Comparison of ENCODE assay signal across 23 cellular contexts in genomic region chr13:83895994-83896580, GRCh38. TPM values are rescaled to one million over a fixed set of nuclear protein-coding genes. Genes with fewer than 3 reads are reported as not detected.
A peak's percentile ranks its signal among the peaks of the same experiment; 100 is the strongest.
DNase-seq lines count a peak whose midpoint lies in the region; ATAC-seq, FAIRE-seq and TF ChIP-seq lines count a peak whose summit lies in the region.
"Had no signal": no experiment of that assay in that cellular context is flagged by ENCODE, and none has a peak within 500 bp of the region (broad histone marks: within the 10 kb centered on the region; RNA-seq: fewer than 3 reads in every experiment).

No MANE protein-coding gene starts in this region.

- peak overlapping the region; percentile 64 for H2AFZ ChIP-seq in neuronal stem cell (ENCODE audit: low read length)

- H4K91ac ChIP-seq in neuronal stem cell (ENCODE audit: low read depth, low read length, poor library complexity) = no peak overlapping the region

- no peak overlapping the region for H4K8ac ChIP-seq in neuronal stem cell (ENCODE audit: low read depth, low read length)

- in situ Hi-C loops in G401 (cut with HindIII; ENCODE audit: low sequenced_read_pairs) = no loop called here

- no peak overlapping the region for H3K23ac ChIP-seq in neuronal stem cell (ENCODE audit: low read depth, low read length, poor library complexity)

- no peak overlapping the region for H3K4me3 ChIP-seq in bronchial epithelial cell (ENCODE audit: low read depth, low read length)
- H3K4me3 ChIP-seq in neuronal stem cell (ENCODE audit: low read length in 2 of 2) = no peak overlapping the region
- H3K4me3 ChIP-seq in heart left ventricle = no peak overlapping the region
- H3K4me3 ChIP-seq: pancreas, tibial nerve had no signal

- H3K4me2 ChIP-seq in neuronal stem cell (ENCODE audit: insufficient read depth, low read length, poor library complexity, severe bottlenecking) = no peak overlapping the region

- no peak for TF ChIP-seq POLR2A in H54 (IDR thresholded peaks at IDR 0.05; ENCODE audit: low read depth, low read length)
- TF ChIP-seq POLR2A in heart left ventricle (IDR thresholded peaks at IDR 0.05) = no peak

- no peak overlapping the region for H3K14ac ChIP-seq in neuronal stem cell (ENCODE audit: low read length)

- FAIRE-seq in H54 (lab: Jason Lieb, UNC) (peak; percentile 84), RCC 7860 (lab: Jason Lieb, UNC) (no peak), bronchial epithelial cell (lab: Jason Lieb, UNC) (no peak)
- FAIRE-seq: colon, HepG2, kidney, TTC549 had no signal

- no peak overlapping the region for H3K18ac ChIP-seq in neuronal stem cell (ENCODE audit: low read length)

- no peak overlapping the region for H2AK5ac ChIP-seq in neuronal stem cell (ENCODE audit: low read depth, low read length)

- no peak overlapping the region for H3K9ac ChIP-seq in neuronal stem cell (ENCODE audit: low read depth, low read length, poor library complexity)

- ATAC-seq in heart left ventricle (no peak), HG03432 (IDR thresholded peaks at IDR 0.05; ENCODE audit: unreplicated experiment) (no peak)
- ATAC-seq: HepG2; naive thymus-derived CD4-positive, alpha-beta T cell; Panc1; pancreas had no signal

- no peak overlapping the region for H2BK15ac ChIP-seq in neuronal stem cell (ENCODE audit: low read length)

- TF ChIP-seq CTCF in bronchial epithelial cell (IDR thresholded peaks at IDR 0.05; ENCODE audit: insufficient read depth, low read length, severe bottlenecking) = no peak
- TF ChIP-seq CTCF in heart left ventricle (IDR thresholded peaks at IDR 0.05) = no peak

- no peak overlapping the region for H2BK120ac ChIP-seq in neuronal stem cell (ENCODE audit: low read depth, low read length)

- no peaks in the 10 kb centered on the region for H3K4me1 ChIP-seq in neuronal stem cell (ENCODE audit: control insufficient read depth in 2 of 2, insufficient read depth in 1 of 2, low read depth in 1 of 2, low read length in 2 of 2)
- no peaks in the 10 kb centered on the region for H3K4me1 ChIP-seq in heart left ventricle
- H3K4me1 ChIP-seq: pancreas, tibial nerve had no signal

- no peak overlapping the region for H3K4ac ChIP-seq in neuronal stem cell (ENCODE audit: low read length)

- WGBS in neuronal stem cell (ENCODE audit: extremely low coverage in 2 of 2, insufficient read length in 2 of 2, insufficient replicate concordance in 1 of 2), 2 donors = no CpG with 5 or more reads among the region's 3 CpGs
- 55 to 67% (median 60%) methylated on average over 3 of the region's 3 CpGs for WGBS in heart left ventricle, 4 donors

- DNase-seq in H54 (ENCODE audit: insufficient read length, low spot score) (peak; percentile 10), RCC 7860 (ENCODE audit: low spot score) (peak; percentile 68), bronchial epithelial cell (ENCODE audit: low read depth) (peak; percentile 84), neuronal stem cell (ENCODE audit: low spot score) (no peak), KG1 (lab: John Stamatoyannopoulos, UW) (no peak), heart left ventricle (no peak), G401 (ENCODE audit: low spot score) (no peak)
- DNase-seq: activated CD4-positive, alpha-beta T cell treated with anti-CD3 and anti-CD28 coated beads for 48 hours; activated CD8-positive, alpha-beta memory T cell treated with anti-CD3 and anti-CD28 coated beads, Interleukin-2, amount 50 U/mL, for 48 hours; DMS79 treated with DMSO at 0.1 percent for 48 hours; hypothalamus; kidney; mesendoderm; naive thymus-derived CD4-positive, alpha-beta T cell; pancreas; stimulated activated naive CD4-positive, alpha-beta T cell treated with Interleukin-2 at 50 U/mL for 16 hours had no signal

- H2BK12ac ChIP-seq in neuronal stem cell (ENCODE audit: low read length) = no peak overlapping the region

- H3K79me1 ChIP-seq in neuronal stem cell (ENCODE audit: low read depth, low read length) = no peaks in the 10 kb centered on the region

- H3K27ac ChIP-seq in neuronal stem cell (replicated peaks; ENCODE audit: low read length) (no peak overlapping the region), heart left ventricle (no peak overlapping the region)
- H3K27ac ChIP-seq: pancreas, tibial nerve had no signal

- H3K9me3 ChIP-seq in neuronal stem cell (replicated peaks in 1 of 2; ENCODE audit: control insufficient read depth in 2 of 2, insufficient read depth in 1 of 2, low read depth in 1 of 2, low read length in 2 of 2) (peaks cover 0 to 6% of the 10 kb centered on the region in 2 donors), heart left ventricle (peaks cover 0 to 9% (median 0%) of the 10 kb centered on the region in 12 donors)
- H3K9me3 ChIP-seq: pancreas, tibial nerve had no signal

- no peaks in the 10 kb centered on the region for H3K36me3 ChIP-seq in bronchial epithelial cell (ENCODE audit: control insufficient read depth, insufficient read depth, low read length)
- no peaks in the 10 kb centered on the region for H3K36me3 ChIP-seq in neuronal stem cell (replicated peaks in 1 of 2; ENCODE audit: control insufficient read depth in 2 of 2, insufficient read depth in 2 of 2, low read length in 2 of 2)
- no peaks in the 10 kb centered on the region for H3K36me3 ChIP-seq in heart left ventricle
- H3K36me3 ChIP-seq: pancreas, tibial nerve had no signal

- H2BK5ac ChIP-seq in neuronal stem cell (ENCODE audit: low read length) = no peak overlapping the region

- intact Hi-C loops in heart left ventricle (cut with DNase I) = no loop called here

- H3K27me3 ChIP-seq in bronchial epithelial cell (ENCODE audit: control insufficient read depth, insufficient read depth, low read length) = no peaks in the 10 kb centered on the region
- no peaks in the 10 kb centered on the region for H3K27me3 ChIP-seq in neuronal stem cell (ENCODE audit: control insufficient read depth in 3 of 3, insufficient read depth in 3 of 3, low read depth in 1 of 3, low read length in 3 of 3)
- no peaks in the 10 kb centered on the region for H3K27me3 ChIP-seq in heart left ventricle
- H3K27me3 ChIP-seq: pancreas, tibial nerve had no signal

RNA-seq across cellular contexts. Expression of gene SLITRK1, which starts 13.8 kb away (rescaled TPM):
- not detected in 2 replicates for total RNA-seq in bronchial epithelial cell
- polyA plus RNA-seq in neuronal stem cell (2013, experiment 1 of 2) = 1.9 TPM
- 1.9 TPM for polyA plus RNA-seq in neuronal stem cell (2013, experiment 2 of 2)
- not detected for total RNA-seq in heart left ventricle
- not detected for polyA plus RNA-seq in heart left ventricle
- not detected in 2 replicates for total RNA-seq in G401 (2014; rRNA removed; shearing (Covaris generic))
- total RNA-seq: fibroblast of villous mesenchyme; HepG2; kidney; naive thymus-derived CD4-positive, alpha-beta T cell had no signal
- polyA plus RNA-seq: HepG2; naive thymus-derived CD4-positive, alpha-beta T cell had no signal

Comparison
In these comparisons a context has a peak if more than half of its experiments do, and no peak if none do; other contexts are left out.
1. DNase-seq: peak in H54 (single experiment), RCC 7860 (single experiment) and bronchial epithelial cell (single experiment); none in neuronal stem cell (single experiment), KG1 (single experiment), heart left ventricle (0 of 5) and G401 (single experiment).